9 cellular contexts compared by ENCODE assay signal in genomic region chr10:114045738-114046458, GRCh38. TPM values are rescaled to one million over a fixed set of nuclear protein-coding genes. Genes with fewer than 3 reads are reported as not detected.
A peak's percentile ranks its signal among the peaks of the same experiment; 100 is the strongest.
DNase-seq lines count a peak whose midpoint lies in the region; ATAC-seq and TF ChIP-seq lines count a peak whose summit lies in the region.
"Had no signal": no experiment of that assay in that cellular context is flagged by ENCODE, and none has a peak within 500 bp of the region (broad histone marks: within the 10 kb centered on the region; RNA-seq: fewer than 3 reads in every experiment).

No MANE protein-coding gene starts in this region.

- CTCF ChIA-PET in mammary epithelial cell (lab: Charles Lee; ENCODE audit: low non-redundant PET): no interaction called here

- BruUV-seq in mammary epithelial cell (replicated peaks; lab: Mats Ljungman, UMichigan): no TSS peak

- H3K9me3 ChIP-seq in BLaER1 (peaks cover 8% of the 10 kb centered on the region), mammary epithelial cell (replicated peaks; ENCODE audit: insufficient read depth, low read length) (peaks cover 6% of the 10 kb centered on the region)

- H3K4me2 ChIP-seq in BLaER1 (peak overlapping the region; percentile 55), mammary epithelial cell (ENCODE audit: insufficient read depth, low read depth, low read length) (peak overlapping the region; percentile 33)

- TF ChIP-seq CTCF in HFFc6 (IDR thresholded peaks at IDR 0.05) (no peak), mammary epithelial cell (conservative IDR thresholded peaks at IDR 0.05 in 1 of 2, IDR thresholded peaks at IDR 0.05 in 1 of 2; ENCODE audit: extremely low read depth in 1 of 2, insufficient read depth in 1 of 2, low read depth in 1 of 2, low read length in 2 of 2) (no peak), nephron progenitor cell (IDR thresholded peaks at IDR 0.05) (no peak)

- intact Hi-C loops in mammary epithelial cell (cut with micrococcal nuclease): no loop called here

- H3K4me3 Mint-ChIP-seq in HFFc6 (peak overlapping the region; percentile 56; the same call in 1 of the 2 replicates), nephron progenitor cell (peak overlapping the region; percentile 72)

- H3K27ac ChIP-seq in BLaER1 (no peak overlapping the region), mammary epithelial cell (ENCODE audit: insufficient read depth, low read depth, low read length) (no peak overlapping the region)

- H3K27ac Mint-ChIP-seq in HFFc6 (no peak overlapping the region), nephron progenitor cell (no peak overlapping the region)

- H3K79me2 ChIP-seq in mammary epithelial cell (ENCODE audit: insufficient read depth, low read length): no peaks in the 10 kb centered on the region

- 0 out of 2 replicates have a peak, but pooled peaks cover 5% of the 10 kb centered on the region for H4K20me1 ChIP-seq in BLaER1
- peaks cover 6% of the 10 kb centered on the region for H4K20me1 ChIP-seq in mammary epithelial cell (ENCODE audit: insufficient read depth, low read length)

- H3K36me3 ChIP-seq in BLaER1 (no peaks in the 10 kb centered on the region), mammary epithelial cell (ENCODE audit: insufficient read depth, low read length) (no peaks in the 10 kb centered on the region)

- H3K4me3 ChIP-seq in BLaER1 (peak overlapping the region; percentile 31; the same call in 1 of the 2 replicates), mammary epithelial cell (replicated peaks in 1 of 3; ENCODE audit: insufficient read depth in 1 of 3, low read depth in 2 of 3, low read length in 3 of 3) (no peak overlapping the region)

- H3K27me3 ChIP-seq in BLaER1 (peaks cover 24% of the 10 kb centered on the region), mammary epithelial cell (ENCODE audit: insufficient read depth, low read length) (peaks cover 25% of the 10 kb centered on the region)

- H3K4me1 Mint-ChIP-seq in HFFc6 (ENCODE audit: low read depth): peaks cover 13% of the 10 kb centered on the region
- H3K4me1 Mint-ChIP-seq in nephron progenitor cell: peaks cover 20% of the 10 kb centered on the region

- in situ Hi-C loops in mammary epithelial cell (cut with MboI; ENCODE audit: low sequenced_read_pairs in 2 of 2): no loop called here

- H3K9me3 Mint-ChIP-seq in HFFc6 (no peaks in the 10 kb centered on the region), nephron progenitor cell (peaks cover 3% of the 10 kb centered on the region)

- no peaks in the 10 kb centered on the region for H3K36me3 Mint-ChIP-seq in HFFc6 (ENCODE audit: low read depth)
- no peaks in the 10 kb centered on the region for H3K36me3 Mint-ChIP-seq in nephron progenitor cell (ENCODE audit: low read depth)

- H2AFZ ChIP-seq in mammary epithelial cell (ENCODE audit: low read depth, low read length): peak overlapping the region; percentile 59

- H3K4me1 ChIP-seq in BLaER1 (peaks cover 15% of the 10 kb centered on the region; the same call in 1 of the 2 replicates), mammary epithelial cell (ENCODE audit: insufficient read depth, low read length) (peaks cover 9% of the 10 kb centered on the region)

- H3K9ac ChIP-seq in BLaER1 (no peak overlapping the region), mammary epithelial cell (ENCODE audit: insufficient read depth, low read length) (no peak overlapping the region)

- DNase-seq in HFFc6 (no peak), mammary epithelial cell (no peak), nephron progenitor cell (no peak), HuH-7.5 (ENCODE audit: low spot score) (no peak), AG08395 (ENCODE audit: low spot score) (no peak)
- DNase-seq: GF-D8 had no signal

- ATAC-seq in GM18511 (IDR thresholded peaks at IDR 0.05; ENCODE audit: unreplicated experiment) (no peak), HG03565 (IDR thresholded peaks at IDR 0.05; ENCODE audit: unreplicated experiment) (no peak)

- dilution Hi-C loops in mammary epithelial cell (cut with HindIII; ENCODE audit: low sequenced_read_pairs): no loop called here

- peaks cover 30% of the 10 kb centered on the region for H3K27me3 Mint-ChIP-seq in HFFc6 (ENCODE audit: insufficient read depth)
- peaks cover 95% of the 10 kb centered on the region for H3K27me3 Mint-ChIP-seq in nephron progenitor cell (ENCODE audit: low read depth, poor library complexity)

- 80% methylated on average over 12 of the region's 13 CpGs for WGBS in mammary epithelial cell (ENCODE audit: low coverage, missing lambda C conversion rate)

RNA-seq across cellular contexts. Expression of gene ADRB1, which starts 2.2 kb away (rescaled TPM):
- under 1 TPM in 1 of 6 experiments, not detected in 5; 0.07 TPM for total RNA-seq in HFFc6 (2021; fragmentation: NEBNext Ultra II Directional; extraction: Animal tissue kit (Norgen Biotek cat#: 25700))
- total RNA-seq in mammary epithelial cell: under 1 TPM in 1 of 2 donors, not detected in 1; 0.21 TPM
- 0.03 TPM for polyA plus RNA-seq in mammary epithelial cell
- polyA minus RNA-seq in mammary epithelial cell: not detected
